In the genomic region with DNA sequence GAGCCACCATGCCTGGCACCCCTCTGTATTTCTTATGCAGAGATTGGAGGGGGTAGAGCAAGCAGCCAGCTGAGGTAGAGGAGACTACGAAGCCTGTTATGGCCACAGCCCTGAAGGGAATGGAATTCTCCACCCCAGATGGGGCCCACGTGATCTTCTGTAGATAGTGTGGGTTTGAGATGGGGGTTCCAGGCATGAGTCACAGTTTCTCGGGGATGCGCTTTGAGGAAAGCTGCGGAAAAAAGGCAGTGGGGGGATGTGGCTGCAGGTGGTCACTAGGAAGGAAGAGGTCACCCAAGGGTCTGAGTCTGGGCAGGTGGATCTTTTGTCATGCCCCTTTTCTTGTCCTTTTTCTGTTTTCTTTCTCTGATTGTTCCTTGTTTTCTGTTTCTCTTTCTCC, we compare ENCODE assay signal across 20 cellular contexts. TPM values are rescaled to one million over a fixed set of nuclear protein-coding genes. Genes with fewer than 3 reads are reported as not detected.
"Had no signal": no experiment of that assay in that cellular context is flagged by ENCODE, and none has a peak within 500 bp of the region (broad histone marks: within the 10 kb centered on the region; RNA-seq: fewer than 3 reads in every experiment).

No MANE protein-coding gene starts in this region.

- DNase-seq: activated CD4-positive, alpha-beta memory T cell treated with anti-CD3 and anti-CD28 coated beads, Interleukin-2, amount 10 ng/mL, durations not matched to agents 7 days and 5 days; activated CD4-positive, alpha-beta T cell treated with anti-CD3 and anti-CD28 coated beads for 48 hours; activated CD4-positive, CD25-positive, alpha-beta regulatory T cell; activated CD8-positive, alpha-beta memory T cell treated with anti-CD3 and anti-CD28 coated beads, Interleukin-2, amount 10 ng/mL, durations not matched to agents 7 days and 5 days; activated naive CD4-positive, alpha-beta T cell treated with Interleukin-2 at 50 U/mL for 16 hours; activated naive CD8-positive, alpha-beta T cell treated with anti-CD3 and anti-CD28 coated beads, Interleukin-2, amount 50 U/mL, for 24 hours; aorta; cerebellar nuclear complex; effector CD8-positive, alpha-beta T cell; hippocampal formation; left ventricle myocardium inferior; naive thymus-derived CD4-positive, alpha-beta T cell; stimulated activated naive B cell treated with anti-CD40 and anti-IgM and Interleukin-4, amounts not matched to agents 10 μg/mL and 1 μg/mL and 100 μg/mL, for 72 hours; T1000; thyroid gland had no signal

- H3K4me3 ChIP-seq: esophagus muscularis mucosa, left ventricle myocardium inferior, thyroid gland had no signal

- ATAC-seq: activated CD8-positive, alpha-beta memory T cell treated with anti-CD3 and anti-CD28 coated beads, Interleukin-2, amount 10 ng/mL, durations not matched to agents 7 days and 5 days; activated naive CD8-positive, alpha-beta T cell treated with anti-CD3 and anti-CD28 coated beads, Interleukin-2, amount 50 U/mL, for 24 hours; activated T-helper 17 cell treated with anti-CD3 and anti-CD28 coated beads, Interleukin-2, amount 50 U/mL, for 72 hours; naive thymus-derived CD4-positive, alpha-beta T cell; stimulated activated naive B cell treated with anti-CD40 and anti-IgM and Interleukin-4, amounts not matched to agents 10 μg/mL and 1 μg/mL and 100 μg/mL, for 72 hours had no signal

RNA-seq across cellular contexts. Expression of gene CLCN1, which starts 35.1 kb away (rescaled TPM):
- total RNA-seq: aorta, esophagus muscularis mucosa, glomerular endothelial cell, kidney epithelial cell, left ventricle myocardium inferior, renal cortical epithelial cell, thyroid gland had no signal

RNA-seq across cellular contexts. Expression of gene EPHA1, which starts 57.6 kb away (rescaled TPM):
- total RNA-seq: glomerular endothelial cell, left ventricle myocardium inferior had no signal
